ENCODE assay signal across 26 cellular contexts in the genomic region with DNA sequence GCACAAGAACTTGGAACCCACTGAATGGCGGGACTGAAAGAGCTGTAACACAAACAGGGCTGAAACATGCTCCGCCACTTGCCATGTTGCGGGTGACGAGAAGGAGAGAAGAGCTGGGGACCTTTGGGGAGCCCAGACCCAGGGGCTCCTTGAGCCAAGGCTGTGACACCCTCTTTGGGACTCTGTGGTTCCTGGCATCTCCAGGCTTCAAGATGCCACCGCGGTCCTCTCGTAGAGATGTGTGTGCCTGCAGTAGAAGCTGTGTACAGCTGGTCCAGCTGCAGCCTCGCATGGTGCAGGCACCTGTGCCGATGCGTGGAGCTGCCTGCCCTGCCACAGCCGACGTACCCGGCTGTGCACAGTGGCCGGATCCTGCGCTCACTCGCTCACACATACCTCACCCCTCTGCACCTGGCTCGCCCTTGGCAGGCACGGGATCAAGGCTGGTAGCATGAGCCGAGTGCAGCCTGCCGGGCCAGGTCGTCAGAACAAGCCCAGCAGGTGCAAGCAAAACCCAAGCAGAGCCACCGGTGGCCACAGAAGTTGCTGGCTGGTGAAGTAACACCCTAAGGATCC.
"Had no signal": no experiment of that assay in that cellular context is flagged by ENCODE, and none has a peak within 500 bp of the region (broad histone marks: within the 10 kb centered on the region; RNA-seq: fewer than 3 reads in every experiment).

No MANE protein-coding gene starts in this region.

- H3K4me1 ChIP-seq: SJSA1 had no signal

- H3K4me1 Mint-ChIP-seq: activated CD4-positive, alpha-beta T cell treated with anti-CD3 and anti-CD28 coated beads, Interleukin-2, amount 10 ng/mL, durations not matched to agents 24 days and 14 days; activated T-helper 17 cell treated with anti-CD3 and anti-CD28 coated beads, Interleukin-2, amount 50 U/mL, for 72 hours had no signal

- H3K4me3 Mint-ChIP-seq: activated CD4-positive, alpha-beta T cell treated with anti-CD3 and anti-CD28 coated beads, Interleukin-2, amount 10 ng/mL, durations not matched to agents 24 days and 14 days; activated CD8-positive, alpha-beta T cell treated with anti-CD3 and anti-CD28 coated beads for 36 hours; activated naive CD4-positive, alpha-beta T cell treated with anti-CD3 and anti-CD28 coated beads for 36 hours; activated T-cell treated with anti-CD3 and anti-CD28 coated beads, Interleukin-2, amount 50 U/mL, for 72 hours; activated T-helper 17 cell treated with anti-CD3 and anti-CD28 coated beads, Interleukin-2, amount 50 U/mL, for 72 hours; T-helper 1 cell treated with Interleukin-12 subunit alpha and Interleukin-12 subunit beta and Interleukin-4 antibody, amounts not matched to agents 30 μg/mL and 1 μg/mL, for 36 hours; T-helper 2 cell treated with Interferon-gamma antibody and Interleukin-4, amounts not matched to agents 5 μg/mL and 100 μg/mL, for 36 hours had no signal

- H3K9ac ChIP-seq: SK-N-SH had no signal

- ATAC-seq: activated CD8-positive, alpha-beta T cell treated with anti-CD3 and anti-CD28 coated beads for 36 hours; activated naive CD4-positive, alpha-beta T cell treated with anti-CD3 and anti-CD28 coated beads, Interleukin-2, amount 50 U/mL, for 72 hours; activated T-cell treated with anti-CD3 and anti-CD28 coated beads, Interleukin-2, amount 50 U/mL, for 72 hours; activated T-helper 17 cell treated with anti-CD3 and anti-CD28 coated beads, Interleukin-2, amount 50 U/mL, for 72 hours; K562; Panc1 had no signal

- H3K27ac Mint-ChIP-seq: activated CD4-positive, alpha-beta T cell treated with anti-CD3 and anti-CD28 coated beads, Interleukin-2, amount 10 ng/mL, durations not matched to agents 24 days and 14 days; activated CD8-positive, alpha-beta T cell treated with anti-CD3 and anti-CD28 coated beads for 36 hours; activated naive CD4-positive, alpha-beta T cell treated with anti-CD3 and anti-CD28 coated beads for 36 hours; activated naive CD4-positive, alpha-beta T cell treated with anti-CD3 and anti-CD28 coated beads, Interleukin-2, amount 50 U/mL, for 72 hours; activated T-cell treated with anti-CD3 and anti-CD28 coated beads, Interleukin-2, amount 50 U/mL, for 72 hours; activated T-helper 17 cell treated with anti-CD3 and anti-CD28 coated beads, Interleukin-2, amount 50 U/mL, for 72 hours; T-helper 1 cell treated with Interleukin-12 subunit alpha and Interleukin-12 subunit beta and Interleukin-4 antibody, amounts not matched to agents 30 μg/mL and 1 μg/mL, for 36 hours; T-helper 2 cell treated with Interferon-gamma antibody and Interleukin-4, amounts not matched to agents 5 μg/mL and 100 μg/mL, for 36 hours had no signal

- H3K9me3 ChIP-seq: SJSA1, SK-N-SH had no signal

- H3K36me3 ChIP-seq: brain microvascular endothelial cell, cardiac muscle cell, SJSA1 had no signal

- H3K27me3 ChIP-seq: brain microvascular endothelial cell, cardiac muscle cell, SJSA1 had no signal

- H3K27me3 Mint-ChIP-seq: activated CD4-positive, alpha-beta T cell treated with anti-CD3 and anti-CD28 coated beads, Interleukin-2, amount 10 ng/mL, durations not matched to agents 24 days and 14 days; activated CD8-positive, alpha-beta T cell treated with anti-CD3 and anti-CD28 coated beads for 36 hours; activated T-helper 17 cell treated with anti-CD3 and anti-CD28 coated beads, Interleukin-2, amount 50 U/mL, for 72 hours had no signal

- DNase-seq: activated CD4-positive, alpha-beta T cell treated with anti-CD3 and anti-CD28 coated beads, Interleukin-2, amount 10 ng/mL, durations not matched to agents 24 days and 14 days; activated CD4-positive, alpha-beta T cell treated with anti-CD3 and anti-CD28 coated beads, Interleukin-2, amount 50 U/mL, for 4 hours; activated CD8-positive, alpha-beta T cell treated with anti-CD3 and anti-CD28 coated beads for 36 hours; activated effector memory CD4-positive, alpha-beta T cell treated with anti-CD3 and anti-CD28 coated beads, Interleukin-2, amount 50 U/mL, for 16 hours; activated naive CD4-positive, alpha-beta T cell treated with anti-CD3 and anti-CD28 coated beads for 36 hours; activated T-cell treated with anti-CD3 and anti-CD28 coated beads, Interleukin-2, amount 50 U/mL, for 1 hour; activated T-cell treated with anti-CD3 and anti-CD28 coated beads, Interleukin-2, amount 50 U/mL, for 72 hours; anterior cingulate cortex; brain microvascular endothelial cell; NCI-H1092 treated with DMSO at 0.1 percent for 48 hours; NCI-H1417; NCI-H1694; NCI-H1930; NCI-H2081 treated with DMSO at 0.1 percent for 48 hours; NCI-H226; NCI-H524 treated with DMSO at 0.1 percent for 48 hours; SHP77 treated with DMSO at 0.1 percent for 48 hours; SK-N-SH had no signal

- H3K27ac ChIP-seq: brain microvascular endothelial cell, cardiac muscle cell, SJSA1 had no signal

- H3K4me3 ChIP-seq: cardiac muscle cell, K562, SJSA1 had no signal

- H3K4me2 ChIP-seq: SK-N-SH had no signal
